In the genomic region with DNA sequence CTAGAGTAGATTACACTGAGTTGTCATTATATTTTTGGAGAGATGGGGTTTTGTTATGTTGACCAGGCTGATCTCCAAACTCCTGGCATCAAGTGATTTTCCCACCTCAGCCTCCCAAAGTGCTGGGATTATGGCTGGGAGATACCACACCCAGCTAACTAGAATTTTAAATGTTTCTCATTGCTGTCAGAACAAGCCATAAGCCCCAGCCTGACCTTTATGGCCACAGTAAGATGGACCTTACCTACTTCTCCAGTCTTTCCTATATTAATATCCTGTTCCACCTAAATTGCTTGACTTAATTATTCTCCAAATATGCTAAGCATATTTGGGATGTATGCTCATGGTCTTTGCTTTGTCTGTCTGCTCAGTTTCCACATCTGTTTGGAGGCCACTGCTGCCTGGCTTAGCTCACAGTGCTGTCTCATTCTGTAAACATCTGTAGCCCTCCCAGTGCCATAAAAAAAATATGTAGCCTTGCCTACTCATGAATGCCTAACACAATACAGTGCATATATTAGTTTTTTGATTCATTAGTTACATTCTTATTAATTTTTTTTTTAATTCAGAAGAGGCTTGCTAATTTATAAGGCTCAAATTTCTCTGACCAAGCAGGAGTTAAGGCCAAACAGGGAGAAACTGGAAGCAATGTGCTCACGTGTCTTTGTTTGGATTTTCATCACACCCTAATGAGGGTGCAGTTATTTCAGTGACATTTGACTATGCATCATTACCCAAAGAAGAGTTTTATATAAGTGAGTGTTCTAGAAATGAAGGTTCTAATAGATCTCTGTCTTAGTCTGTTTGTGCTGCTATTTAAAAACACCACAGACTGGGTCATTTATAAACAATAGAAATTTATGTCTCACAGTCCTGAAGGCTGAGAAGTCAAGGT, we compare ENCODE assay signal across 8 cellular contexts. TPM values are rescaled to one million over a fixed set of nuclear protein-coding genes. Genes with fewer than 3 reads are reported as not detected.
A peak's percentile ranks its signal among the peaks of the same experiment; 100 is the strongest.
DNase-seq lines count a peak whose midpoint lies in the region; ATAC-seq and TF ChIP-seq lines count a peak whose summit lies in the region.
"Had no signal": no experiment of that assay in that cellular context is flagged by ENCODE, and none has a peak within 500 bp of the region (broad histone marks: within the 10 kb centered on the region; RNA-seq: fewer than 3 reads in every experiment).

No MANE protein-coding gene starts in this region.

- no peaks in the 10 kb centered on the region for H3K27me3 ChIP-seq in smooth muscle cell (ENCODE audit: low read depth)

- H4K20me1 ChIP-seq in smooth muscle cell (ENCODE audit: low read depth) = no peaks in the 10 kb centered on the region

- TF ChIP-seq CTCF in smooth muscle cell (IDR thresholded peaks at IDR 0.05; ENCODE audit: borderline replicate concordance, insufficient read depth, poor library complexity, severe bottlenecking) = no peak

- H3K79me2 ChIP-seq in smooth muscle cell (ENCODE audit: low read depth) = no peaks in the 10 kb centered on the region

- H3K36me3 ChIP-seq in SK-N-MC (ENCODE audit: insufficient read depth, low read length) (no peaks in the 10 kb centered on the region), smooth muscle cell (ENCODE audit: low read depth) (no peaks in the 10 kb centered on the region)

- WGBS in smooth muscle cell (ENCODE audit: low lambda C conversion rate) = 36% methylated on average over 1 of the region's 1 CpG

- H3K9me3 ChIP-seq in SK-N-MC (ENCODE audit: low read depth, low read length) = peaks cover 7% of the 10 kb centered on the region; the same call in 1 of the 2 replicates
- H3K9me3 ChIP-seq in smooth muscle cell (replicated peaks; ENCODE audit: low read depth) = no peaks in the 10 kb centered on the region

- H3K4me2 ChIP-seq in smooth muscle cell = peak overlapping the region; percentile 65

- peak; percentile 70 for DNase-seq in ELR (ENCODE audit: low read depth)
- no peak for DNase-seq in SK-N-MC (ENCODE audit: low read depth, low spot score)
- peak; percentile 33 for DNase-seq in globus pallidus (ENCODE audit: low spot score)
- no peak for DNase-seq in smooth muscle cell (lab: John Stamatoyannopoulos, UW; ENCODE audit: unreplicated experiment)
- no peak for DNase-seq in stimulated activated naive CD4-positive, alpha-beta T cell (lab: John Stamatoyannopoulos, UW)
- DNase-seq in NCI-H526 (lab: John Stamatoyannopoulos, UW) = no peak

- H3K4me3 ChIP-seq in SK-N-MC (no peak overlapping the region), smooth muscle cell (no peak overlapping the region)

- no peak overlapping the region for H2AFZ ChIP-seq in smooth muscle cell (ENCODE audit: low read depth)

- H3K27ac ChIP-seq in SK-N-MC = 0 out of 2 replicates have a peak overlapping the region, but pooled peaks have one; percentile 21
- H3K27ac ChIP-seq in smooth muscle cell (ENCODE audit: low read depth) = peak overlapping the region; percentile 79

- no peak for ATAC-seq in GM18858 (IDR thresholded peaks at IDR 0.05; ENCODE audit: unreplicated experiment)
- ATAC-seq: natural killer cell treated with Interleukin-12 subunit alpha and Interleukin-12 subunit beta and Interleukin-15 and Interleukin-18, amount 100 ng/mL, for 72 hours had no signal

- H3K9ac ChIP-seq in SK-N-MC (ENCODE audit: insufficient read length) (no peak overlapping the region), smooth muscle cell (ENCODE audit: low read depth) (no peak overlapping the region)

- H3F3A ChIP-seq in smooth muscle cell (ENCODE audit: low read depth) = no peaks in the 10 kb centered on the region

- no peaks in the 10 kb centered on the region for H3K4me1 ChIP-seq in smooth muscle cell (ENCODE audit: low read depth)

RNA-seq across cellular contexts. Expression of a gene that starts 45.3 kb away (rescaled TPM):
- 65.2 and 81.6 TPM in 2 replicates for total RNA-seq in smooth muscle cell
- 11.3 and 15.7 TPM in 2 replicates for polyA plus RNA-seq in smooth muscle cell

Comparison
In these comparisons a context has a peak if more than half of its experiments do, and no peak if none do; other contexts are left out.
1. DNase-seq: peak in ELR (single experiment) and globus pallidus (single experiment); none in SK-N-MC (single experiment), smooth muscle cell (single experiment), stimulated activated naive CD4-positive, alpha-beta T cell (0 of 6) and NCI-H526 (0 of 2).